In the genomic region with DNA sequence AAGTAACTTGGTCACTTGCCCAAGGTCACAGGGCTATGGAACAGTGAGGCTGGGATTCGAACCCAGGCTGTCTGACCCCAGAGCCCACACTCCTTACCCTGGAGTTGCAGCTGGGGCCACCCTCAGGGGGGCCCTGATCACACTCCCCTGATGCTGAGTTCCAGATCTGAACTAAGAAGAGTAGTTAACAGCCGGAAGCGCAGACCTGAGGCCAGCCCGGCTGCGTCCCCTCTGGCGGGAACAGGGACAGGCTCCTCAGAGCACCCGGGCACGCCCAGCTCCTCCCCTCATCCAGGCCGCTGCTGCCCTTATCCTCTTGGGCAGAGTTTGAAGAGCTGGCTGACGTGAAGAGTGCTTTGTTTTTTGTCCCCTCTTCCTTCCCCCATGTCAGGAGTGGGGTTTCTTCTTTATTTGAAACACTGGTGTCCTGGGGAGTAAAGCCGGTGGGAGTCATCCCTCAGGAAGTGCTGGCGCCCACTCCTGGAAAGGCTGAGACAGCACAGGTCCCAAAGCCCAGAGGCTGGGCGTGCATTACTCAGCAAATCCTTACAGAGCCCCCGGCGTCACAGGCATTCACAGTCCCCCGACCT, we compare ENCODE assay signal across 1 cellular context.
A peak's percentile ranks its signal among the peaks of the same experiment; 100 is the strongest.
TF ChIP-seq lines count a peak whose summit lies in the region.

No MANE protein-coding gene starts in this region.

TF ChIP-seq in A549, 52 proteins besides CTCF, POLR2A, EP300 and RAD21 (continued from another document):
- TF ChIP-seq, protein P1, sequence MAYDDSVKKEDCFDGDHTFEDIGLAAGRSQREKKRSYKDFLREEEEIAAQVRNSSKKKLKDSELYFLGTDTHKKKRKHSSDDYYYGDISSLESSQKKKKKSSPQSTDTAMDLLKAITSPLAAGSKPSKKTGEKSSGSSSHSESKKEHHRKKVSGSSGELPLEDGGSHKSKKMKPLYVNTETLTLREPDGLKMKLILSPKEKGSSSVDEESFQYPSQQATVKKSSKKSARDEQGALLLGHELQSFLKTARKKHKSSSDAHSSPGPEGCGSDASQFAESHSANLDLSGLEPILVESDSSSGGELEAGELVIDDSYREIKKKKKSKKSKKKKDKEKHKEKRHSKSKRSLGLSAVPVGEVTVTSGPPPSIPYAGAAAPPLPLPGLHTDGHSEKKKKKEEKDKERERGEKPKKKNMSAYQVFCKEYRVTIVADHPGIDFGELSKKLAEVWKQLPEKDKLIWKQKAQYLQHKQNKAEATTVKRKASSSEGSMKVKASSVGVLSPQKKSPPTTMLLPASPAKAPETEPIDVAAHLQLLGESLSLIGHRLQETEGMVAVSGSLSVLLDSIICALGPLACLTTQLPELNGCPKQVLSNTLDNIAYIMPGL (CRISPR knock-in tag; IDR thresholded peaks at IDR 0.05; ENCODE audit: borderline replicate concordance), result no peak
- TF ChIP-seq KDM1A (IDR thresholded peaks at IDR 0.05; ENCODE audit: low read depth), result no peak
- peak in 1 of 2 experiments; percentile 35; a peak in 2 of 5 replicates for TF ChIP-seq JUN (IDR thresholded peaks at IDR 0.05)
- no peak for TF ChIP-seq NPAS2 (CRISPR knock-in tag; IDR thresholded peaks at IDR 0.05; ENCODE audit: borderline replicate concordance)
- TF ChIP-seq EHF (CRISPR knock-in tag; IDR thresholded peaks at IDR 0.05), result no peak
- peak; percentile 79 for TF ChIP-seq NFE2L2 (conservative IDR thresholded peaks at IDR 0.05; ENCODE audit: low read length)
- TF ChIP-seq, protein P2, sequence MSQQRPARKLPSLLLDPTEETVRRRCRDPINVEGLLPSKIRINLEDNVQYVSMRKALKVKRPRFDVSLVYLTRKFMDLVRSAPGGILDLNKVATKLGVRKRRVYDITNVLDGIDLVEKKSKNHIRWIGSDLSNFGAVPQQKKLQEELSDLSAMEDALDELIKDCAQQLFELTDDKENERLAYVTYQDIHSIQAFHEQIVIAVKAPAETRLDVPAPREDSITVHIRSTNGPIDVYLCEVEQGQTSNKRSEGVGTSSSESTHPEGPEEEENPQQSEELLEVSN (IDR thresholded peaks at IDR 0.05; ENCODE audit: borderline replicate concordance, low read depth), result 0 out of 2 replicates have a peak, but pooled peaks have one; percentile 49
- no peak for TF ChIP-seq FOXS1 (CRISPR knock-in tag; IDR thresholded peaks at IDR 0.05)
- TF ChIP-seq MAFK (IDR thresholded peaks at IDR 0.05; ENCODE audit: partially characterized antibody), result peak; percentile 98
- no peak for TF ChIP-seq FOSL2 (IDR thresholded peaks at IDR 0.05)
- no peak for TF ChIP-seq FOSL2 (CRISPR knock-in tag; IDR thresholded peaks at IDR 0.05)
- TF ChIP-seq CBX2 (IDR thresholded peaks at IDR 0.05; ENCODE audit: borderline replicate concordance, low read depth), result no peak
- TF ChIP-seq RNF2 (IDR thresholded peaks at IDR 0.05; ENCODE audit: borderline replicate concordance, low read depth), result no peak
- TF ChIP-seq ZSCAN20 (CRISPR knock-in tag; IDR thresholded peaks at IDR 0.05), result no peak
- no peak for TF ChIP-seq HDAC2 (IDR thresholded peaks at IDR 0.05)
- TF ChIP-seq SMC3 (IDR thresholded peaks at IDR 0.05), result peak; percentile 40; the same call in 1 of the 3 replicates
- TF ChIP-seq HOXB5 (CRISPR knock-in tag; IDR thresholded peaks at IDR 0.05), result no peak
- TF ChIP-seq, protein P3, sequence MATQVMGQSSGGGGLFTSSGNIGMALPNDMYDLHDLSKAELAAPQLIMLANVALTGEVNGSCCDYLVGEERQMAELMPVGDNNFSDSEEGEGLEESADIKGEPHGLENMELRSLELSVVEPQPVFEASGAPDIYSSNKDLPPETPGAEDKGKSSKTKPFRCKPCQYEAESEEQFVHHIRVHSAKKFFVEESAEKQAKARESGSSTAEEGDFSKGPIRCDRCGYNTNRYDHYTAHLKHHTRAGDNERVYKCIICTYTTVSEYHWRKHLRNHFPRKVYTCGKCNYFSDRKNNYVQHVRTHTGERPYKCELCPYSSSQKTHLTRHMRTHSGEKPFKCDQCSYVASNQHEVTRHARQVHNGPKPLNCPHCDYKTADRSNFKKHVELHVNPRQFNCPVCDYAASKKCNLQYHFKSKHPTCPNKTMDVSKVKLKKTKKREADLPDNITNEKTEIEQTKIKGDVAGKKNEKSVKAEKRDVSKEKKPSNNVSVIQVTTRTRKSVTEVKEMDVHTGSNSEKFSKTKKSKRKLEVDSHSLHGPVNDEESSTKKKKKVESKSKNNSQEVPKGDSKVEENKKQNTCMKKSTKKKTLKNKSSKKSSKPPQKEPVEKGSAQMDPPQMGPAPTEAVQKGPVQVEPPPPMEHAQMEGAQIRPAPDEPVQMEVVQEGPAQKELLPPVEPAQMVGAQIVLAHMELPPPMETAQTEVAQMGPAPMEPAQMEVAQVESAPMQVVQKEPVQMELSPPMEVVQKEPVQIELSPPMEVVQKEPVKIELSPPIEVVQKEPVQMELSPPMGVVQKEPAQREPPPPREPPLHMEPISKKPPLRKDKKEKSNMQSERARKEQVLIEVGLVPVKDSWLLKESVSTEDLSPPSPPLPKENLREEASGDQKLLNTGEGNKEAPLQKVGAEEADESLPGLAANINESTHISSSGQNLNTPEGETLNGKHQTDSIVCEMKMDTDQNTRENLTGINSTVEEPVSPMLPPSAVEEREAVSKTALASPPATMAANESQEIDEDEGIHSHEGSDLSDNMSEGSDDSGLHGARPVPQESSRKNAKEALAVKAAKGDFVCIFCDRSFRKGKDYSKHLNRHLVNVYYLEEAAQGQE (IDR thresholded peaks at IDR 0.05), result no peak
- TF ChIP-seq ZC3H11A (IDR thresholded peaks at IDR 0.05), result no peak
- TF ChIP-seq HOXA7 (CRISPR knock-in tag; IDR thresholded peaks at IDR 0.05), result no peak
- no peak for TF ChIP-seq POLR2AphosphoS2 (conservative IDR thresholded peaks at IDR 0.05; ENCODE audit: low read length)
- TF ChIP-seq, protein P4, sequence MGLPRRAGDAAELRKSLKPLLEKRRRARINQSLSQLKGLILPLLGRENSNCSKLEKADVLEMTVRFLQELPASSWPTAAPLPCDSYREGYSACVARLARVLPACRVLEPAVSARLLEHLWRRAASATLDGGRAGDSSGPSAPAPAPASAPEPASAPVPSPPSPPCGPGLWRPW (IDR thresholded peaks at IDR 0.05), result no peak
- TF ChIP-seq HOXB13 (CRISPR knock-in tag; IDR thresholded peaks at IDR 0.05; ENCODE audit: low read depth), result no peak
- TF ChIP-seq SREBF2 (IDR thresholded peaks at IDR 0.05), result no peak
- no peak for TF ChIP-seq ZNF302 (CRISPR knock-in tag; IDR thresholded peaks at IDR 0.05)
- TF ChIP-seq CHD4 (IDR thresholded peaks at IDR 0.05; ENCODE audit: borderline replicate concordance), result no peak
- TF ChIP-seq TFCP2L1 (CRISPR knock-in tag; IDR thresholded peaks at IDR 0.05), result peak; percentile 69
- no peak for TF ChIP-seq RCOR1 (IDR thresholded peaks at IDR 0.05; ENCODE audit: low read depth, low read length)
- TF ChIP-seq, protein P5, sequence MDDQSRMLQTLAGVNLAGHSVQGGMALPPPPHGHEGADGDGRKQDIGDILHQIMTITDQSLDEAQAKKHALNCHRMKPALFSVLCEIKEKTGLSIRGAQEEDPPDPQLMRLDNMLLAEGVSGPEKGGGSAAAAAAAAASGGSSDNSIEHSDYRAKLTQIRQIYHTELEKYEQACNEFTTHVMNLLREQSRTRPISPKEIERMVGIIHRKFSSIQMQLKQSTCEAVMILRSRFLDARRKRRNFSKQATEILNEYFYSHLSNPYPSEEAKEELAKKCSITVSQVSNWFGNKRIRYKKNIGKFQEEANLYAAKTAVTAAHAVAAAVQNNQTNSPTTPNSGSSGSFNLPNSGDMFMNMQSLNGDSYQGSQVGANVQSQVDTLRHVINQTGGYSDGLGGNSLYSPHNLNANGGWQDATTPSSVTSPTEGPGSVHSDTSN (IDR thresholded peaks at IDR 0.05), result no peak; the same call in 1 of the 2 replicates
- TF ChIP-seq, protein P6, sequence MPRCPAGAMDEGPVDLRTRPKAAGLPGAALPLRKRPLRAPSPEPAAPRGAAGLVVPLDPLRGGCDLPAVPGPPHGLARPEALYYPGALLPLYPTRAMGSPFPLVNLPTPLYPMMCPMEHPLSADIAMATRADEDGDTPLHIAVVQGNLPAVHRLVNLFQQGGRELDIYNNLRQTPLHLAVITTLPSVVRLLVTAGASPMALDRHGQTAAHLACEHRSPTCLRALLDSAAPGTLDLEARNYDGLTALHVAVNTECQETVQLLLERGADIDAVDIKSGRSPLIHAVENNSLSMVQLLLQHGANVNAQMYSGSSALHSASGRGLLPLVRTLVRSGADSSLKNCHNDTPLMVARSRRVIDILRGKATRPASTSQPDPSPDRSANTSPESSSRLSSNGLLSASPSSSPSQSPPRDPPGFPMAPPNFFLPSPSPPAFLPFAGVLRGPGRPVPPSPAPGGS (IDR thresholded peaks at IDR 0.05), result no peak
